Comparison of ENCODE assay signal across 11 cellular contexts in the genomic region with DNA sequence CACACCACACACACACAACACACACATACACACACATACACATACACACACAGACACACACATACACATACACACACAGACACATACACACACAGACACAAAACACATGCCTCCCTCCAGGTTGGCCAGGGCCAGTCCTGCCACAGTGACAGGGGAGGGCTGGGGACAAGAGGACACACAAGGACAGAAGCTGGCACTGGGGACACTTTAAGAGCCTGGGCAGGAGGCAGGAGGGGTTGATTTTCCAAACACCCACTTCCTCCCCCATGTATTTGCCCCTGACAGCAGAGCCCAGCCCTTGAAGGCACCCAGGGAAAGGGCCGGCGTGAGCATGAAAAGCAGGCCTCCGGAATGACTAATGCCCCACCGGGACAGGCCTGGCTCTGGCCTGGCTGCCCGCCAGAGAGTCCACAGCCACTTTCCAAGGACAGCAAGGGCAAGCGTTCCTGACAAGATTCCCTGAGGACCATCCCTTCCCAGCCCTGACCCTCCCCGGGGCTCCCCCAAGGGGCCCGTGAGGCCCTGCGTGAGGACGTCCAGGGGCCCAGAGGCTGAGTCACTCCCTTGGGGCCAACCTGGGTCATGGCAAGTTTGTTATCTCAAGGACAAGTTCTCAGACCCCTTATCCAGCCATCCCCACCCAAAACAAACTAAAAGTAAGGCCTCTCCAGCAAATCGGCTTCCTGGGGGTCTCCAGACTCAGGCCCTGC.
DNase-seq lines count a peak whose midpoint lies in the region; ATAC-seq and TF ChIP-seq lines count a peak whose summit lies in the region.
"Had no signal": no experiment of that assay in that cellular context is flagged by ENCODE, and none has a peak within 500 bp of the region (broad histone marks: within the 10 kb centered on the region; RNA-seq: fewer than 3 reads in every experiment).

No MANE protein-coding gene starts in this region.

- in situ Hi-C loops in IMR-90 (cut with MboI; ENCODE audit: low sequenced_read_pairs) = no loop called here

- H3K27me3 ChIP-seq in IMR-90 (ENCODE audit: control insufficient read depth, insufficient read depth, low read length) = peaks cover under 1% of the 10 kb centered on the region; the same call in 1 of the 2 replicates
- no peaks in the 10 kb centered on the region for H3K27me3 ChIP-seq in esophagus muscularis mucosa
- H3K27me3 ChIP-seq in muscle layer of colon (ENCODE audit: control insufficient read depth in 1 of 2, insufficient read depth in 2 of 2, low read length in 2 of 2) = no peaks in the 10 kb centered on the region

- peak overlapping the region; percentile 86; the same call in 2 of the 3 replicates for H2BK15ac ChIP-seq in IMR-90 (ENCODE audit: low read depth, low read length)

- H3K36me3 ChIP-seq in IMR-90 (ENCODE audit: control insufficient read depth, insufficient read depth, low read length) (no peaks in the 10 kb centered on the region), esophagus muscularis mucosa (peaks cover 0 to 4% (median under 1%) of the 10 kb centered on the region in 4 donors), muscle layer of colon (ENCODE audit: insufficient read depth, low read length) (no peaks in the 10 kb centered on the region)

- peak overlapping the region; percentile 68 for H3K18ac ChIP-seq in IMR-90 (ENCODE audit: low read depth, low read length)

- 0 out of 2 replicates have a peak overlapping the region, but pooled peaks have one; percentile 4 for H3K23ac ChIP-seq in IMR-90 (ENCODE audit: low read depth, low read length)

- TF ChIP-seq POLR2A in IMR-90 (IDR thresholded peaks at IDR 0.05; ENCODE audit: low read depth, low read length) = no peak
- TF ChIP-seq POLR2A in esophagus muscularis mucosa (IDR thresholded peaks at IDR 0.05; ENCODE audit: low read depth) = no peak

- H2BK20ac ChIP-seq in IMR-90 (ENCODE audit: low read depth, low read length) = peak overlapping the region; percentile 67

- H3K4me1 ChIP-seq in IMR-90 (ENCODE audit: control insufficient read depth, insufficient read depth, low read length) (peaks cover 16% of the 10 kb centered on the region), esophagus muscularis mucosa (peaks cover 21 to 28% (median 26%) of the 10 kb centered on the region in 4 donors), muscle layer of colon (ENCODE audit: insufficient read depth, low read length) (peaks cover 20% of the 10 kb centered on the region)

- peak overlapping the region; percentile 44 for H2BK120ac ChIP-seq in IMR-90 (ENCODE audit: low read depth, low read length)

- peak overlapping the region; percentile 27 for H2AK5ac ChIP-seq in IMR-90 (ENCODE audit: low read depth, low read length)

- peak overlapping the region; percentile 32; the same call in 1 of the 2 replicates for H3K9ac ChIP-seq in IMR-90 (ENCODE audit: low read depth, low read length)
- no peak overlapping the region for H3K9ac ChIP-seq in muscle layer of colon (ENCODE audit: low read length)

- 6% methylated on average over 8 of the region's 11 CpGs; no CpG with 5 or more reads in 1 of the 2 experiments for WGBS in IMR-90 (ENCODE audit: extremely low coverage in 2 of 2, insufficient read length in 1 of 2), 2 experiments
- 28% methylated on average over 8 of the region's 11 CpGs for WGBS in esophagus muscularis mucosa

- DNase-seq in 8988T = peak; percentile 28
- DNase-seq in IMR-90 = peak; percentile 53
- DNase-seq in esophagus muscularis mucosa (ENCODE audit: extremely low spot score) = no peak
- DNase-seq in activated naive CD8-positive, alpha-beta T cell treated with anti-CD3 and anti-CD28 coated beads for 36 hours = no peak
- DNase-seq in activated CD8-positive, alpha-beta T cell treated with anti-CD3 and anti-CD28 coated beads, Interleukin-2, amount 10 ng/mL, durations not matched to agents 7 days and 5 days = no peak
- DNase-seq in NCI-H1417 treated with DMSO at 0.1 percent for 48 hours (lab: John Stamatoyannopoulos, UW) = no peak
- DNase-seq: activated CD4-positive, alpha-beta T cell treated with anti-CD3 and anti-CD28 coated beads, Interleukin-2, amount 10 ng/mL, durations not matched to agents 7 days and 5 days; NCI-H2029 had no signal

- dilution Hi-C loops in IMR-90 (cut with HindIII; ENCODE audit: low sequenced_read_pairs, unreplicated experiment) = no loop called here

- H3K27ac Mint-ChIP-seq in activated naive CD8-positive, alpha-beta T cell treated with anti-CD3 and anti-CD28 coated beads for 36 hours = no peak overlapping the region
- no peak overlapping the region for H3K27ac Mint-ChIP-seq in activated CD8-positive, alpha-beta T cell treated with anti-CD3 and anti-CD28 coated beads, Interleukin-2, amount 10 ng/mL, durations not matched to agents 7 days and 5 days
- H3K27ac Mint-ChIP-seq: activated CD4-positive, alpha-beta T cell treated with anti-CD3 and anti-CD28 coated beads, Interleukin-2, amount 10 ng/mL, durations not matched to agents 7 days and 5 days; B cell had no signal

- H3K27ac ChIP-seq in IMR-90 (ENCODE audit: insufficient read depth, low read length) = peak overlapping the region; percentile 15; the same call in 1 of the 2 replicates
- H3K27ac ChIP-seq in esophagus muscularis mucosa (replicated peaks in 1 of 4) = peak overlapping the region; percentile 42 to 71 (median 58)
- peak overlapping the region; percentile 45 for H3K27ac ChIP-seq in muscle layer of colon (ENCODE audit: low read depth, low read length)

- H3K79me1 ChIP-seq in IMR-90 (ENCODE audit: low read depth in 1 of 2, low read length in 2 of 2) = no peaks in the 10 kb centered on the region

- peak overlapping the region; percentile 67 for H2AK9ac ChIP-seq in IMR-90 (replicated peaks; ENCODE audit: low read depth, low read length, poor library complexity)

- H3K4me3 ChIP-seq in IMR-90 (ENCODE audit: insufficient read depth, low read depth, low read length) (no peak overlapping the region), esophagus muscularis mucosa (no peak overlapping the region), muscle layer of colon (ENCODE audit: low read depth in 1 of 2, low read length in 2 of 2) (peak overlapping the region in 1 of 2 donors; percentile 5)

- BruUV-seq in IMR-90 (replicated peaks; lab: Mats Ljungman, UMichigan) = no TSS peak

- no peaks in the 10 kb centered on the region for H3K9me3 ChIP-seq in IMR-90 (ENCODE audit: control insufficient read depth, insufficient read depth, low read length)
- H3K9me3 ChIP-seq in esophagus muscularis mucosa = no peaks in the 10 kb centered on the region
- H3K9me3 ChIP-seq in muscle layer of colon (ENCODE audit: low read length) = no peaks in the 10 kb centered on the region

- TF ChIP-seq EP300 in esophagus muscularis mucosa (IDR thresholded peaks at IDR 0.05) = no peak

- H4K20me1 ChIP-seq in IMR-90 (ENCODE audit: insufficient read depth, low read length) = no peaks in the 10 kb centered on the region; the same call in 1 of the 2 replicates

- peak overlapping the region; percentile 76 for H3K4ac ChIP-seq in IMR-90 (ENCODE audit: low read depth, low read length)

- no peaks in the 10 kb centered on the region for H3K27me3 Mint-ChIP-seq in activated naive CD8-positive, alpha-beta T cell treated with anti-CD3 and anti-CD28 coated beads for 36 hours
- H3K27me3 Mint-ChIP-seq in activated CD8-positive, alpha-beta T cell treated with anti-CD3 and anti-CD28 coated beads, Interleukin-2, amount 10 ng/mL, durations not matched to agents 7 days and 5 days (ENCODE audit: low read depth) = no peaks in the 10 kb centered on the region
- H3K27me3 Mint-ChIP-seq: activated CD4-positive, alpha-beta T cell treated with anti-CD3 and anti-CD28 coated beads, Interleukin-2, amount 10 ng/mL, durations not matched to agents 7 days and 5 days; B cell had no signal

- H4K91ac ChIP-seq in IMR-90 (ENCODE audit: insufficient read depth, low read depth, low read length) = peak overlapping the region; percentile 79

- H3K9me3 Mint-ChIP-seq in activated naive CD8-positive, alpha-beta T cell treated with anti-CD3 and anti-CD28 coated beads for 36 hours = no peaks in the 10 kb centered on the region
- H3K9me3 Mint-ChIP-seq in activated CD8-positive, alpha-beta T cell treated with anti-CD3 and anti-CD28 coated beads, Interleukin-2, amount 10 ng/mL, durations not matched to agents 7 days and 5 days (ENCODE audit: insufficient read depth) = no peaks in the 10 kb centered on the region
- H3K9me3 Mint-ChIP-seq: activated CD4-positive, alpha-beta T cell treated with anti-CD3 and anti-CD28 coated beads, Interleukin-2, amount 10 ng/mL, durations not matched to agents 7 days and 5 days had no signal

- CTCF ChIA-PET in IMR-90 (lab: Yijun Ruan, JAX) = no interaction called here
- CTCF ChIA-PET in activated CD8-positive, alpha-beta T cell treated with anti-CD3 and anti-CD28 coated beads, Interleukin-2, amount 10 ng/mL, durations not matched to agents 7 days and 5 days (lab: Charles Lee) = no interaction called here

- peak overlapping the region; percentile 25 for H2BK5ac ChIP-seq in IMR-90 (ENCODE audit: low read depth, low read length, poor library complexity, severe bottlenecking)

- peak overlapping the region; percentile 59 for H3K14ac ChIP-seq in IMR-90 (replicated peaks; ENCODE audit: low read depth, low read length)

- POLR2A ChIA-PET in IMR-90 (lab: Charles Lee; ENCODE audit: unreplicated experiment) = no interaction called here
- POLR2A ChIA-PET in activated CD8-positive, alpha-beta T cell treated with anti-CD3 and anti-CD28 coated beads, Interleukin-2, amount 10 ng/mL, durations not matched to agents 7 days and 5 days (lab: Charles Lee) = no interaction called here

- H3K4me2 ChIP-seq in IMR-90 (ENCODE audit: low read depth, low read length) = no peak overlapping the region

- H3K4me1 Mint-ChIP-seq in activated naive CD8-positive, alpha-beta T cell treated with anti-CD3 and anti-CD28 coated beads for 36 hours = no peaks in the 10 kb centered on the region
- H3K4me1 Mint-ChIP-seq in activated CD8-positive, alpha-beta T cell treated with anti-CD3 and anti-CD28 coated beads, Interleukin-2, amount 10 ng/mL, durations not matched to agents 7 days and 5 days (ENCODE audit: low read depth) = no peaks in the 10 kb centered on the region
- H3K4me1 Mint-ChIP-seq: activated CD4-positive, alpha-beta T cell treated with anti-CD3 and anti-CD28 coated beads, Interleukin-2, amount 10 ng/mL, durations not matched to agents 7 days and 5 days; B cell had no signal

- peak; percentile 83 for ATAC-seq in IMR-90 (ENCODE audit: low read depth)
- ATAC-seq in HG03280 (IDR thresholded peaks at IDR 0.05; ENCODE audit: unreplicated experiment) = no peak
- no peak for ATAC-seq in activated CD8-positive, alpha-beta T cell treated with anti-CD3 and anti-CD28 coated beads, Interleukin-2, amount 10 ng/mL, durations not matched to agents 7 days and 5 days

- H3K4me3 Mint-ChIP-seq in activated naive CD8-positive, alpha-beta T cell treated with anti-CD3 and anti-CD28 coated beads for 36 hours = no peak overlapping the region
- no peak overlapping the region for H3K4me3 Mint-ChIP-seq in activated CD8-positive, alpha-beta T cell treated with anti-CD3 and anti-CD28 coated beads, Interleukin-2, amount 10 ng/mL, durations not matched to agents 7 days and 5 days
- H3K4me3 Mint-ChIP-seq: activated CD4-positive, alpha-beta T cell treated with anti-CD3 and anti-CD28 coated beads, Interleukin-2, amount 10 ng/mL, durations not matched to agents 7 days and 5 days; B cell had no signal

- intact Hi-C loops in IMR-90 (cut with micrococcal nuclease) = loop anchor here (2.0 kb wide), 1 partner anchor 18 kb away; no protein-coding TSS in a partner anchor
- intact Hi-C loops in esophagus muscularis mucosa (cut with DNase I) = no loop called here

- H3K9me1 ChIP-seq in IMR-90 (ENCODE audit: insufficient read depth, low read length) = peaks cover 9% of the 10 kb centered on the region; the same call in 1 of the 2 replicates

- peak overlapping the region; percentile 66 to 85; a peak in 2 of 4 replicates for H4K8ac ChIP-seq in IMR-90 (ENCODE audit: low read depth in 2 of 2, low read length in 2 of 2)

- H3K56ac ChIP-seq in IMR-90 (ENCODE audit: extremely low read depth, insufficient read depth, low read length) = no peak overlapping the region

- H4K5ac ChIP-seq in IMR-90 (ENCODE audit: low read depth, low read length) = peak overlapping the region; percentile 6; the same call in 1 of the 2 replicates

- H2AFZ ChIP-seq in IMR-90 (replicated peaks; ENCODE audit: low read length, poor library complexity) = peak overlapping the region; percentile 87

- TF ChIP-seq RAD21 in IMR-90 (IDR thresholded peaks at IDR 0.05; ENCODE audit: low read length) = no peak

- H3K36me3 Mint-ChIP-seq in activated naive CD8-positive, alpha-beta T cell treated with anti-CD3 and anti-CD28 coated beads for 36 hours = no peaks in the 10 kb centered on the region
- no peaks in the 10 kb centered on the region for H3K36me3 Mint-ChIP-seq in activated CD8-positive, alpha-beta T cell treated with anti-CD3 and anti-CD28 coated beads, Interleukin-2, amount 10 ng/mL, durations not matched to agents 7 days and 5 days (ENCODE audit: low read depth)

- TF ChIP-seq CTCF in IMR-90 (conservative IDR thresholded peaks at IDR 0.05; ENCODE audit: low read depth, low read length) (no peak), esophagus muscularis mucosa (IDR thresholded peaks at IDR 0.05) (no peak)

Comparison
In these comparisons a context has a peak if more than half of its experiments do, and no peak if none do; other contexts are left out.
1. DNase-seq: peak in 8988T (single experiment) and IMR-90 (single experiment); none in esophagus muscularis mucosa (single experiment), activated naive CD8-positive, alpha-beta T cell treated with anti-CD3 and anti-CD28 coated beads for 36 hours (single experiment), activated CD8-positive, alpha-beta T cell treated with anti-CD3 and anti-CD28 coated beads, Interleukin-2, amount 10 ng/mL, durations not matched to agents 7 days and 5 days (single experiment) and NCI-H1417 treated with DMSO at 0.1 percent for 48 hours (single experiment).
2. Peak in every context shown above with its lines, with median percentiles within 50 percentile points of each other: H3K27ac ChIP-seq.